In genomic region chr19:48168689-48169088, GRCh38 we compare ENCODE assay signal across 13 cellular contexts. TPM values are rescaled to one million over a fixed set of nuclear protein-coding genes. Genes with fewer than 3 reads are reported as not detected.
DNase-seq lines count a peak whose midpoint lies in the region; ATAC-seq, FAIRE-seq and TF ChIP-seq lines count a peak whose summit lies in the region.
"Had no signal": no experiment of that assay in that cellular context is flagged by ENCODE, and none has a peak within 500 bp of the region (broad histone marks: within the 10 kb centered on the region; RNA-seq: fewer than 3 reads in every experiment).

No MANE protein-coding gene starts in this region.

- no peaks in the 10 kb centered on the region for H3K9me3 Mint-ChIP-seq in stimulated activated effector memory CD8-positive, alpha-beta T cell treated with anti-CD3 and anti-CD28 coated beads, Interleukin-12 subunit alpha, Interleukin-12 subunit beta, amount 100 ng/mL, for 72 hours
- H3K9me3 Mint-ChIP-seq: stimulated activated memory B cell treated with anti-CD40 and anti-IgM and Interleukin-4, amounts not matched to agents 10 μg/mL and 1 μg/mL and 100 μg/mL, for 72 hours had no signal

- H3K4me2 ChIP-seq in HepG2 (ENCODE audit: low read depth, low read length) (peak overlapping the region; percentile 65), hepatocyte (peak overlapping the region; percentile 83)

- DNase-seq in HepG2 (ENCODE audit: low spot score) = no peak
- no peak for DNase-seq in right lobe of liver
- no peak for DNase-seq in T-helper 17 cell
- DNase-seq in hepatocyte (ENCODE audit: low spot score) = no peak
- no peak for DNase-seq in stimulated activated effector memory CD8-positive, alpha-beta T cell treated with anti-CD3 and anti-CD28 coated beads, Interleukin-12 subunit alpha, Interleukin-12 subunit beta, amount 100 ng/mL, for 72 hours (ENCODE audit: low spot score in 2 of 2)
- no peak for DNase-seq in HPDE6-E6E7 (ENCODE audit: extremely low spot score)
- no peak for DNase-seq in testis
- DNase-seq: BE2C; left lung; NCI-H1436; stimulated activated CD4-positive, alpha-beta T cell treated with anti-CD3 and anti-CD28 coated beads, Interleukin-1b, Interleukin-23, amount 100 ng/mL, for 48 hours had no signal

- no peaks in the 10 kb centered on the region; the same call in 1 of the 2 replicates for H4K20me1 ChIP-seq in HepG2 (ENCODE audit: insufficient read depth, low read length)
- H4K20me1 ChIP-seq in hepatocyte (ENCODE audit: insufficient read depth, poor library complexity, severe bottlenecking) = no peaks in the 10 kb centered on the region

- H3K27me3 Mint-ChIP-seq in T-helper 17 cell = no peaks in the 10 kb centered on the region
- H3K27me3 Mint-ChIP-seq: stimulated activated memory B cell treated with anti-CD40 and anti-IgM and Interleukin-4, amounts not matched to agents 10 μg/mL and 1 μg/mL and 100 μg/mL, for 72 hours had no signal

- H3K27ac ChIP-seq in HepG2 (ENCODE audit: extremely low read length, insufficient read depth, low read length) (no peak overlapping the region), right lobe of liver (no peak overlapping the region), hepatocyte (peak overlapping the region; percentile 53), testis (no peak overlapping the region)

- in situ Hi-C loops in HepG2 (cut with HindIII; ENCODE audit: extremely low pct_ligation_motif_present, low pct_unique_long_range_greater_than_20kb) = no loop called here

- intact Hi-C loops in HepG2 (cut with micrococcal nuclease; ENCODE audit: unreplicated experiment) = no loop called here
- intact Hi-C loops in right lobe of liver (cut with DNase I) = no loop called here
- intact Hi-C loops in testis (cut with DNase I; ENCODE audit: low total_unique reads) = no loop called here

- peaks cover 32% of the 10 kb centered on the region for H3K79me2 ChIP-seq in HepG2 (ENCODE audit: insufficient read depth, low read length)
- H3K79me2 ChIP-seq in hepatocyte = peaks cover 42% of the 10 kb centered on the region

- H3K9me2 ChIP-seq in hepatocyte (replicated peaks; ENCODE audit: insufficient read depth) = no peaks in the 10 kb centered on the region

- CTCF ChIA-PET in HepG2 (lab: Yijun Ruan, JAX; ENCODE audit: low intra/inter-chr PET ratio, low total read pairs) = no interaction called here

- no peak for TF ChIP-seq RAD21 in HepG2 (CRISPR knock-in tag; IDR thresholded peaks at IDR 0.05)

- H3K36me3 Mint-ChIP-seq in T-helper 17 cell (ENCODE audit: low read depth) = peaks cover 7% of the 10 kb centered on the region
- peaks cover 78% of the 10 kb centered on the region for H3K36me3 Mint-ChIP-seq in stimulated activated effector memory CD8-positive, alpha-beta T cell treated with anti-CD3 and anti-CD28 coated beads, Interleukin-12 subunit alpha, Interleukin-12 subunit beta, amount 100 ng/mL, for 72 hours

- H3K4me1 ChIP-seq in HepG2 (ENCODE audit: insufficient read depth, low read length) (peaks cover 26% of the 10 kb centered on the region), right lobe of liver (peaks cover 0 to 5% (median 0%) of the 10 kb centered on the region in 4 donors), hepatocyte (ENCODE audit: insufficient read depth) (no peaks in the 10 kb centered on the region), testis (peaks cover 7% of the 10 kb centered on the region)

- WGBS in HepG2 (ENCODE audit: low lambda C conversion rate) = 92% methylated on average over 5 of the region's 5 CpGs
- 88% methylated on average over 4 of the region's 5 CpGs for WGBS in right lobe of liver (ENCODE audit: insufficient coverage, low coverage, low lambda C conversion rate, missing lambda C conversion rate)
- WGBS in hepatocyte (ENCODE audit: low lambda C conversion rate, missing lambda C conversion rate) = 87% methylated on average over 5 of the region's 5 CpGs
- WGBS in testis, 2 donors = 71 to 72% methylated on average over 5 of the region's 5 CpGs

- H2AFZ ChIP-seq in HepG2 (ENCODE audit: low read length) (no peak overlapping the region), hepatocyte (peak overlapping the region; percentile 77)

- no peaks in the 10 kb centered on the region; a peak in 1 of 5 replicates for H3K27me3 ChIP-seq in HepG2 (ENCODE audit: control insufficient read depth in 1 of 2, insufficient read depth in 2 of 2, low read length in 2 of 2)
- H3K27me3 ChIP-seq in right lobe of liver = no peaks in the 10 kb centered on the region
- no peaks in the 10 kb centered on the region for H3K27me3 ChIP-seq in hepatocyte
- no peaks in the 10 kb centered on the region for H3K27me3 ChIP-seq in testis
- H3K27me3 ChIP-seq: left lung had no signal

- H3K4me3 Mint-ChIP-seq in T-helper 17 cell = no peak overlapping the region
- H3K4me3 Mint-ChIP-seq in stimulated activated effector memory CD8-positive, alpha-beta T cell treated with anti-CD3 and anti-CD28 coated beads, Interleukin-12 subunit alpha, Interleukin-12 subunit beta, amount 100 ng/mL, for 72 hours = peak overlapping the region; percentile 85

- BruUV-seq in HepG2 (replicated peaks; lab: Mats Ljungman, UMichigan) = no TSS peak

- POLR2A ChIA-PET in HepG2 (lab: Yijun Ruan, JAX) = interaction anchor here (3.4 kb wide), 1 partner anchor 35 kb away, joined by 20 read pairs; no protein-coding TSS in a partner anchor

- ATAC-seq in HepG2 = no peak
- ATAC-seq in right lobe of liver = no peak
- ATAC-seq in T-helper 17 cell = no peak
- ATAC-seq in stimulated activated effector memory CD8-positive, alpha-beta T cell treated with anti-CD3 and anti-CD28 coated beads, Interleukin-12 subunit alpha, Interleukin-12 subunit beta, amount 100 ng/mL, for 72 hours = no peak
- ATAC-seq in GM18498 (IDR thresholded peaks at IDR 0.05; ENCODE audit: unreplicated experiment) = no peak

- peak overlapping the region; percentile 91 for H3K27ac Mint-ChIP-seq in T-helper 17 cell
- no peak overlapping the region for H3K27ac Mint-ChIP-seq in stimulated activated effector memory CD8-positive, alpha-beta T cell treated with anti-CD3 and anti-CD28 coated beads, Interleukin-12 subunit alpha, Interleukin-12 subunit beta, amount 100 ng/mL, for 72 hours

- no peak for TF ChIP-seq EP300 in HepG2 (IDR thresholded peaks at IDR 0.05; ENCODE audit: low read depth in 2 of 2, low read length in 2 of 2)
- no peak for TF ChIP-seq EP300 in HepG2 (CRISPR knock-in tag; IDR thresholded peaks at IDR 0.05; ENCODE audit: borderline replicate concordance)

- H3K4me3 ChIP-seq in HepG2 (replicated peaks in 1 of 3; ENCODE audit: insufficient read depth in 1 of 3, low read depth in 2 of 3, low read length in 3 of 3) = no peak overlapping the region; a peak in 1 of 6 replicates
- no peak overlapping the region for H3K4me3 ChIP-seq in right lobe of liver
- no peak overlapping the region for H3K4me3 ChIP-seq in hepatocyte
- H3K4me3 ChIP-seq in testis = no peak overlapping the region

- FAIRE-seq in HepG2 (lab: Jason Lieb, UNC) = no peak

- H3K36me3 ChIP-seq in HepG2 (replicated peaks in 1 of 2; ENCODE audit: control insufficient read depth in 1 of 2, insufficient read depth in 2 of 2, low read length in 2 of 2) (peaks cover 5 to 22% of the 10 kb centered on the region in 2 experiments; a peak in 4 of 5 replicates), right lobe of liver (no peaks in the 10 kb centered on the region), hepatocyte (replicated peaks; ENCODE audit: insufficient read depth, low read depth) (no peaks in the 10 kb centered on the region), testis (ENCODE audit: low read depth, missing control alignments) (no peaks in the 10 kb centered on the region)

- TF ChIP-seq CTCF in HepG2 (CRISPR knock-in tag; IDR thresholded peaks at IDR 0.05) = no peak
- no peak for TF ChIP-seq CTCF in right lobe of liver (IDR thresholded peaks at IDR 0.05)
- TF ChIP-seq CTCF in hepatocyte (IDR thresholded peaks at IDR 0.05; ENCODE audit: poor library complexity) = no peak
- no peak for TF ChIP-seq CTCF in testis (IDR thresholded peaks at IDR 0.05)

- H3K9me3 ChIP-seq in HepG2 (ENCODE audit: low read length) = no peaks in the 10 kb centered on the region
- no peaks in the 10 kb centered on the region for H3K9me3 ChIP-seq in right lobe of liver
- no peaks in the 10 kb centered on the region for H3K9me3 ChIP-seq in T-helper 17 cell (ENCODE audit: control insufficient read depth, low read length, poor library complexity, severe bottlenecking)
- H3K9me3 ChIP-seq in hepatocyte (ENCODE audit: low read depth) = no peaks in the 10 kb centered on the region
- H3K9me3 ChIP-seq in testis = no peaks in the 10 kb centered on the region
- H3K9me3 ChIP-seq: BE2C, left lung had no signal

- no peak for TF ChIP-seq POLR2A in HepG2 (IDR thresholded peaks at IDR 0.05; ENCODE audit: insufficient read depth in 1 of 2, low read depth in 2 of 2, low read length in 2 of 2)
- no peak for TF ChIP-seq POLR2A in right lobe of liver (IDR thresholded peaks at IDR 0.05)
- TF ChIP-seq POLR2A in testis (IDR thresholded peaks at IDR 0.05) = no peak

- peaks cover 25% of the 10 kb centered on the region for H3K4me1 Mint-ChIP-seq in T-helper 17 cell
- H3K4me1 Mint-ChIP-seq in stimulated activated effector memory CD8-positive, alpha-beta T cell treated with anti-CD3 and anti-CD28 coated beads, Interleukin-12 subunit alpha, Interleukin-12 subunit beta, amount 100 ng/mL, for 72 hours = peaks cover 40% of the 10 kb centered on the region

- no peak overlapping the region for H3K9ac ChIP-seq in HepG2 (ENCODE audit: insufficient read depth, low read depth, low read length)

RNA-seq across cellular contexts. Expression of gene LIG1, which starts 1.5 kb away (rescaled TPM):
- 52.1 and 64.4 TPM in 2 replicates for total RNA-seq in HepG2 (2016; rRNA removed; fragmentation: Illumina TruSeq; extraction: Trizol)
- 7.3 and 8.5 TPM in 2 replicates for total RNA-seq in HepG2 (2016; cell fraction: cytosol; rRNA removed; fragmentation: Illumina TruSeq; extraction: Trizol; ENCODE audit: low read depth)
- 44.1 and 72.4 TPM in 2 replicates for total RNA-seq in HepG2 (2016; cell fraction: insoluble cytoplasmic fraction; rRNA removed; fragmentation: Illumina TruSeq; extraction: Trizol)
- total RNA-seq in HepG2 (2016; cell fraction: membrane; rRNA removed; fragmentation: Illumina TruSeq; extraction: Trizol) = 15.7 and 19.3 TPM in 2 replicates
- total RNA-seq in HepG2 (2016; cell fraction: nucleus; rRNA removed; fragmentation: Illumina TruSeq; extraction: Trizol) = 51.4 and 56.6 TPM in 2 replicates
- 18.3 and 20.1 TPM in 2 replicates for polyA plus RNA-seq in HepG2 (2011; rRNA removed)
- 9.1 and 11.9 TPM in 2 replicates for polyA plus RNA-seq in HepG2 (2011; cell fraction: cytosol; rRNA removed)
- polyA plus RNA-seq in HepG2 (2011; cell fraction: nucleus; rRNA removed) = 92.2 and 135 TPM in 2 replicates
- polyA plus RNA-seq in HepG2 (2012) = 11.0 and 27.9 TPM in 2 replicates
- 6.0 and 7.0 TPM in 2 replicates for polyA plus RNA-seq in HepG2 (2016; cell fraction: cytosol; fragmentation: Illumina TruSeq; extraction: Trizol; ENCODE audit: low read depth)
- 43.0 and 49.8 TPM in 2 replicates for polyA plus RNA-seq in HepG2 (2016; cell fraction: insoluble cytoplasmic fraction; fragmentation: Illumina TruSeq; extraction: Trizol; ENCODE audit: low read depth)
- 7.7 and 11.4 TPM in 2 replicates for polyA plus RNA-seq in HepG2 (2016; cell fraction: membrane; fragmentation: Illumina TruSeq; extraction: Trizol; ENCODE audit: low read depth)
- polyA plus RNA-seq in HepG2 (2016; cell fraction: nucleus; fragmentation: Illumina TruSeq; extraction: Trizol; ENCODE audit: insufficient read depth, low read depth) = 135 and 153 TPM in 2 replicates
- 25.6 and 86.4 TPM in 2 replicates for polyA minus RNA-seq in HepG2 (2011; rRNA and poly(A)+ RNA removed; ENCODE audit: low replicate concordance)
- polyA minus RNA-seq in HepG2 (2011; cell fraction: cytosol; rRNA and poly(A)+ RNA removed) = 11.3 and 17.6 TPM in 2 replicates
- 25.0 and 29.4 TPM in 2 replicates for polyA minus RNA-seq in HepG2 (2011; cell fraction: nucleus; rRNA and poly(A)+ RNA removed)
- total RNA-seq in right lobe of liver = 10 to 100 TPM in 2 of 6 experiments, 1 to 10 TPM in 4; 5.2 to 16.6 (median 7.7) TPM
- 10 to 100 TPM; 47.1 to 58.0 TPM for total RNA-seq in T-helper 17 cell
- total RNA-seq in hepatocyte = 19.6 and 23.8 TPM in 2 replicates
- polyA plus RNA-seq in hepatocyte = 28.4 and 29.8 TPM in 2 replicates
- 10 to 100 TPM; 69.7 to 73.3 TPM for total RNA-seq in testis
- 51.9 TPM for polyA plus RNA-seq in testis (ENCODE audit: insufficient read depth, low read depth, low replicate concordance)

RNA-seq across cellular contexts. Expression of gene ZSWIM9, which starts 1.8 kb away (rescaled TPM):
- total RNA-seq in HepG2 (2016; rRNA removed; fragmentation: Illumina TruSeq; extraction: Trizol) = 0.39 and 1.1 TPM in 2 replicates
- 0.26 and 0.91 TPM in 2 replicates for total RNA-seq in HepG2 (2016; cell fraction: cytosol; rRNA removed; fragmentation: Illumina TruSeq; extraction: Trizol; ENCODE audit: low read depth)
- total RNA-seq in HepG2 (2016; cell fraction: insoluble cytoplasmic fraction; rRNA removed; fragmentation: Illumina TruSeq; extraction: Trizol) = 0.54 and 0.93 TPM in 2 replicates
- 0.43 and 1.00 TPM in 2 replicates for total RNA-seq in HepG2 (2016; cell fraction: membrane; rRNA removed; fragmentation: Illumina TruSeq; extraction: Trizol)
- 0.72 and 0.75 TPM in 2 replicates for total RNA-seq in HepG2 (2016; cell fraction: nucleus; rRNA removed; fragmentation: Illumina TruSeq; extraction: Trizol)
- 0.18 and 0.44 TPM in 2 replicates for polyA plus RNA-seq in HepG2 (2011; rRNA removed)
- polyA plus RNA-seq in HepG2 (2011; cell fraction: cytosol; rRNA removed) = 0.28 and 0.43 TPM in 2 replicates
- polyA plus RNA-seq in HepG2 (2011; cell fraction: nucleus; rRNA removed) = 2.1 and 2.4 TPM in 2 replicates
- 2.8 and 3.7 TPM in 2 replicates for polyA plus RNA-seq in HepG2 (2012)
- 0.45 and 0.87 TPM in 2 replicates for polyA plus RNA-seq in HepG2 (2016; cell fraction: cytosol; fragmentation: Illumina TruSeq; extraction: Trizol; ENCODE audit: low read depth)
- polyA plus RNA-seq in HepG2 (2016; cell fraction: insoluble cytoplasmic fraction; fragmentation: Illumina TruSeq; extraction: Trizol; ENCODE audit: low read depth) = 2.2 TPM in 2 replicates
- 0.41 and 0.92 TPM in 2 replicates for polyA plus RNA-seq in HepG2 (2016; cell fraction: membrane; fragmentation: Illumina TruSeq; extraction: Trizol; ENCODE audit: low read depth)
- polyA plus RNA-seq in HepG2 (2016; cell fraction: nucleus; fragmentation: Illumina TruSeq; extraction: Trizol; ENCODE audit: insufficient read depth, low read depth) = 3.7 and 3.8 TPM in 2 replicates
- polyA minus RNA-seq in HepG2 (2011; rRNA and poly(A)+ RNA removed; ENCODE audit: low replicate concordance) = 1.0 and 1.7 TPM in 2 replicates
- 0.59 and 0.70 TPM in 2 replicates for polyA minus RNA-seq in HepG2 (2011; cell fraction: cytosol; rRNA and poly(A)+ RNA removed)
- polyA minus RNA-seq in HepG2 (2011; cell fraction: nucleus; rRNA and poly(A)+ RNA removed) = 0.75 and 0.90 TPM in 2 replicates
- 1 to 10 TPM; 1.5 to 2.5 (median 2.0) TPM for total RNA-seq in right lobe of liver
- total RNA-seq in T-helper 17 cell = 1 to 10 TPM; 4.0 to 4.8 TPM
- 0.73 and 1.2 TPM in 2 replicates for total RNA-seq in hepatocyte
- polyA plus RNA-seq in hepatocyte = 1.5 and 2.1 TPM in 2 replicates
- 1 to 10 TPM; 5.8 to 7.2 TPM for total RNA-seq in testis
- polyA plus RNA-seq in testis (ENCODE audit: insufficient read depth, low read depth, low replicate concordance) = 5.1 TPM

RNA-seq across cellular contexts. Expression of gene PLA2G4C, which starts 58.1 kb away (rescaled TPM):
- total RNA-seq in HepG2 (2016; rRNA removed; fragmentation: Illumina TruSeq; extraction: Trizol) = 0.87 and 1.7 TPM in 2 replicates
- total RNA-seq in HepG2 (2016; cell fraction: cytosol; rRNA removed; fragmentation: Illumina TruSeq; extraction: Trizol; ENCODE audit: low read depth) = not detected in 2 replicates
- total RNA-seq in HepG2 (2016; cell fraction: insoluble cytoplasmic fraction; rRNA removed; fragmentation: Illumina TruSeq; extraction: Trizol) = 0.30 and 1.1 TPM in 2 replicates
- total RNA-seq in HepG2 (2016; cell fraction: membrane; rRNA removed; fragmentation: Illumina TruSeq; extraction: Trizol) = 0.19 and 1.9 TPM in 2 replicates
- 0.60 and 4.0 TPM in 2 replicates for total RNA-seq in HepG2 (2016; cell fraction: nucleus; rRNA removed; fragmentation: Illumina TruSeq; extraction: Trizol)
- 1.6 and 2.8 TPM in 2 replicates for polyA plus RNA-seq in HepG2 (2011; rRNA removed)
- polyA plus RNA-seq in HepG2 (2011; cell fraction: cytosol; rRNA removed) = 0.99 and 1.6 TPM in 2 replicates
- 5.9 and 6.4 TPM in 2 replicates for polyA plus RNA-seq in HepG2 (2011; cell fraction: nucleus; rRNA removed)
- 0.91 and 1.1 TPM in 2 replicates for polyA plus RNA-seq in HepG2 (2012)
- 0.34 TPM in 2 replicates for polyA plus RNA-seq in HepG2 (2016; cell fraction: cytosol; fragmentation: Illumina TruSeq; extraction: Trizol; ENCODE audit: low read depth)
- 0.82 and 1.6 TPM in 2 replicates for polyA plus RNA-seq in HepG2 (2016; cell fraction: insoluble cytoplasmic fraction; fragmentation: Illumina TruSeq; extraction: Trizol; ENCODE audit: low read depth)
- 0.19 TPM in 1 of 2 replicates, not detected in the other for polyA plus RNA-seq in HepG2 (2016; cell fraction: membrane; fragmentation: Illumina TruSeq; extraction: Trizol; ENCODE audit: low read depth)
- 2.2 and 2.5 TPM in 2 replicates for polyA plus RNA-seq in HepG2 (2016; cell fraction: nucleus; fragmentation: Illumina TruSeq; extraction: Trizol; ENCODE audit: insufficient read depth, low read depth)
- polyA minus RNA-seq in HepG2 (2011; rRNA and poly(A)+ RNA removed; ENCODE audit: low replicate concordance) = 0.58 and 2.7 TPM in 2 replicates
- 1.5 TPM in 1 of 2 replicates, not detected in the other for polyA minus RNA-seq in HepG2 (2011; cell fraction: cytosol; rRNA and poly(A)+ RNA removed)
- polyA minus RNA-seq in HepG2 (2011; cell fraction: nucleus; rRNA and poly(A)+ RNA removed) = 4.2 and 5.0 TPM in 2 replicates
- 10 to 100 TPM in 3 of 6 experiments, 1 to 10 TPM in 3; 3.8 to 29.7 (median 9.8) TPM for total RNA-seq in right lobe of liver
- total RNA-seq in T-helper 17 cell = 10 to 100 TPM; 11.7 to 12.6 TPM
- total RNA-seq in hepatocyte = 2.4 and 5.4 TPM in 2 replicates
- 2.0 and 3.2 TPM in 2 replicates for polyA plus RNA-seq in hepatocyte
- total RNA-seq in testis = 10 to 100 TPM; 28.0 to 34.5 TPM
- 9.6 TPM for polyA plus RNA-seq in testis (ENCODE audit: insufficient read depth, low read depth, low replicate concordance)
